In genomic region chr20:17611290-17611539, GRCh38 we compare ENCODE assay signal across 8 cellular contexts. TPM values are rescaled to one million over a fixed set of nuclear protein-coding genes. Genes with fewer than 3 reads are reported as not detected.
DNase-seq lines count a peak whose midpoint lies in the region; ATAC-seq and TF ChIP-seq lines count a peak whose summit lies in the region.

No MANE protein-coding gene starts in this region.

- no peak overlapping the region for H3K27ac ChIP-seq in mesendoderm (ENCODE audit: low read depth, low read length)

- no peaks in the 10 kb centered on the region for H3K79me1 ChIP-seq in mesendoderm (ENCODE audit: low read length)

- H3K9ac ChIP-seq in mesendoderm (ENCODE audit: low read length): no peak overlapping the region

- H3K18ac ChIP-seq in mesendoderm (ENCODE audit: low read length): no peak overlapping the region

- H3K4me3 ChIP-seq in astrocyte of the spinal cord (ENCODE audit: low read depth, low read length): no peak overlapping the region
- H3K4me3 ChIP-seq in mesendoderm (ENCODE audit: low read length): no peak overlapping the region

- in situ Hi-C loops in astrocyte of the spinal cord (cut with HindIII; ENCODE audit: low sequenced_read_pairs): no loop called here

- ATAC-seq in GM19328 (IDR thresholded peaks at IDR 0.05; ENCODE audit: unreplicated experiment): no peak

- no CpG with 5 or more reads among the region's 6 CpGs for WGBS in mesendoderm (ENCODE audit: extremely low coverage, insufficient coverage, low lambda C conversion rate)

- no peaks in the 10 kb centered on the region for H3K79me2 ChIP-seq in mesendoderm (ENCODE audit: control insufficient read depth, insufficient read depth, low read length)

- H2BK120ac ChIP-seq in mesendoderm (ENCODE audit: low read depth, low read length): no peak overlapping the region

- H2BK15ac ChIP-seq in mesendoderm (replicated peaks; ENCODE audit: low read depth): no peak overlapping the region

- no peak overlapping the region for H2BK5ac ChIP-seq in mesendoderm (ENCODE audit: low read length)

- H3K56ac ChIP-seq in mesendoderm (ENCODE audit: low read length): no peak overlapping the region

- DNase-seq in stimulated activated CD4-positive, alpha-beta T cell treated with anti-CD3 and anti-CD28 coated beads, Interleukin-15, amount 100 ng/mL, for 24 hours: peak; percentile 38
- DNase-seq in stimulated activated CD4-positive, alpha-beta T cell treated with anti-CD3 and anti-CD28 coated beads, Interleukin-4, amount 100 ng/mL, for 4 hours: no peak
- DNase-seq in astrocyte of the spinal cord (ENCODE audit: low read depth, low spot score) (no peak), mesendoderm (peak; percentile 54), NCI-H2029 treated with DMSO at 0.1 percent for 48 hours (lab: John Stamatoyannopoulos, UW) (no peak), ecto neural progenitor cell (ENCODE audit: low spot score) (no peak), OCI-M2 (lab: John Stamatoyannopoulos, UW; ENCODE audit: unreplicated experiment) (no peak)

- peak; percentile 49 for TF ChIP-seq CTCF in astrocyte of the spinal cord (IDR thresholded peaks at IDR 0.05; ENCODE audit: low read depth, low read length)

- H3K4ac ChIP-seq in mesendoderm (ENCODE audit: low read depth, low read length): no peak overlapping the region

- no peak overlapping the region for H4K8ac ChIP-seq in mesendoderm (ENCODE audit: low read depth, low read length)

- H4K5ac ChIP-seq in mesendoderm (ENCODE audit: low read length): no peak overlapping the region

- peaks cover 11% of the 10 kb centered on the region for H3K36me3 ChIP-seq in mesendoderm (ENCODE audit: control insufficient read depth, insufficient read depth, low read length)

- no peaks in the 10 kb centered on the region for H3K27me3 ChIP-seq in mesendoderm (ENCODE audit: insufficient read depth, low read length, poor library complexity)

- H3K4me1 ChIP-seq in mesendoderm (ENCODE audit: control insufficient read depth, low read depth, low read length): no peaks in the 10 kb centered on the region

- H3K23ac ChIP-seq in mesendoderm (ENCODE audit: low read length): no peak overlapping the region

- H2AK5ac ChIP-seq in mesendoderm (ENCODE audit: low read length): no peak overlapping the region

- no peak overlapping the region for H3K4me2 ChIP-seq in mesendoderm (ENCODE audit: low read length)

RNA-seq across cellular contexts. Expression of gene DSTN, which starts 41.3 kb away (rescaled TPM):
- 278 TPM for polyA plus RNA-seq in mesendoderm (2013, experiment 1 of 2)
- 278 TPM for polyA plus RNA-seq in mesendoderm (2013, experiment 2 of 2)

Comparison
In these comparisons a context has a peak if more than half of its experiments do, and no peak if none do; other contexts are left out.
1. DNase-seq: peak in stimulated activated CD4-positive, alpha-beta T cell treated with anti-CD3 and anti-CD28 coated beads, Interleukin-15, amount 100 ng/mL, for 24 hours (single experiment) and mesendoderm (single experiment); none in stimulated activated CD4-positive, alpha-beta T cell treated with anti-CD3 and anti-CD28 coated beads, Interleukin-4, amount 100 ng/mL, for 4 hours (0 of 2), astrocyte of the spinal cord (single experiment), NCI-H2029 treated with DMSO at 0.1 percent for 48 hours (single experiment), ecto neural progenitor cell (single experiment) and OCI-M2 (single experiment).